ENCODE assay signal across 21 cellular contexts in genomic region chr18:63650271-63650670, GRCh38. TPM values are rescaled to one million over a fixed set of nuclear protein-coding genes. Genes with fewer than 3 reads are reported as not detected.
"Had no signal": no experiment of that assay in that cellular context is flagged by ENCODE, and none has a peak within 500 bp of the region (broad histone marks: within the 10 kb centered on the region; RNA-seq: fewer than 3 reads in every experiment).

No MANE protein-coding gene starts in this region.

RNA-seq across cellular contexts. Expression of gene SERPINB4, which starts 6.2 kb away (rescaled TPM):
- total RNA-seq: colonic mucosa, epithelial cell of proximal tubule, esophagus muscularis mucosa, glomerular endothelial cell, left ventricle myocardium superior, lower lobe of right lung, mononuclear cell, natural killer cell, occipital lobe, ovary, psoas muscle, right cardiac atrium, sigmoid colon, thoracic aorta, tibial nerve had no signal
- polyA plus RNA-seq: neural cell, right cardiac atrium, small intestine had no signal

RNA-seq across cellular contexts. Expression of gene SERPINB3, which starts 11.4 kb away (rescaled TPM):
- total RNA-seq: colonic mucosa, endodermal cell, esophagus muscularis mucosa, gastrocnemius medialis, glomerular endothelial cell, left ventricle myocardium superior, lower lobe of right lung, mononuclear cell, natural killer cell, occipital lobe, right cardiac atrium, sigmoid colon, thoracic aorta, tibial nerve had no signal
- polyA plus RNA-seq: neural cell, right cardiac atrium had no signal

RNA-seq across cellular contexts. Expression of gene SERPINB11, which starts 52.5 kb away (rescaled TPM):
- total RNA-seq: colonic mucosa, endodermal cell, epithelial cell of proximal tubule, esophagus muscularis mucosa, gastrocnemius medialis, glomerular endothelial cell, left ventricle myocardium superior, mononuclear cell, natural killer cell, occipital lobe, ovary, psoas muscle, renal cortical epithelial cell, right cardiac atrium, sigmoid colon, thoracic aorta, tibial nerve had no signal
- polyA plus RNA-seq: keratinocyte, neural cell, ovary, psoas muscle, right cardiac atrium, sigmoid colon, small intestine had no signal
